ENCODE assay signal across 1 cellular context in the genomic region with DNA sequence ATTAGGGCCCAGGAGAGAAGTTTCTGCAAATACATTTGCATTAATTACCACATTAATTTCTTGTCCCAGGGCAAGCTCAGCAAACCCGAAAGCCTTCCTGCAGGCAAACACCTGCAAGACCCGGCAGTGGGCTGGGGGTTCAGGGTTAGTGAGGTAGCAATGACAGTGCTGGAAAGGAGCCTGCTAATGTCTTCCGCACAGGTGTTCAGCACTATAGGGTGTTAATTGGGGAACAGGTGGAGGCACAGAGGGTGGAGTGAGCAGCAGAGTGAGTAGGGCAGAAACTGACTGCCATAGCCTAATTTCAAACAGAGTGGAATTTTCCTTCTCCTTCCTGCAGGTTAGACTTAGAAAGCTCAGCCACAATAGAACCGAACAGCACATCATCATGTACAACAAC.
TF ChIP-seq lines count a peak whose summit lies in the region.

No MANE protein-coding gene starts in this region.

TF ChIP-seq in GM23338, 12 proteins besides CTCF, POLR2A, EP300 and RAD21 (continued from another document):
- TF ChIP-seq, protein P1, sequence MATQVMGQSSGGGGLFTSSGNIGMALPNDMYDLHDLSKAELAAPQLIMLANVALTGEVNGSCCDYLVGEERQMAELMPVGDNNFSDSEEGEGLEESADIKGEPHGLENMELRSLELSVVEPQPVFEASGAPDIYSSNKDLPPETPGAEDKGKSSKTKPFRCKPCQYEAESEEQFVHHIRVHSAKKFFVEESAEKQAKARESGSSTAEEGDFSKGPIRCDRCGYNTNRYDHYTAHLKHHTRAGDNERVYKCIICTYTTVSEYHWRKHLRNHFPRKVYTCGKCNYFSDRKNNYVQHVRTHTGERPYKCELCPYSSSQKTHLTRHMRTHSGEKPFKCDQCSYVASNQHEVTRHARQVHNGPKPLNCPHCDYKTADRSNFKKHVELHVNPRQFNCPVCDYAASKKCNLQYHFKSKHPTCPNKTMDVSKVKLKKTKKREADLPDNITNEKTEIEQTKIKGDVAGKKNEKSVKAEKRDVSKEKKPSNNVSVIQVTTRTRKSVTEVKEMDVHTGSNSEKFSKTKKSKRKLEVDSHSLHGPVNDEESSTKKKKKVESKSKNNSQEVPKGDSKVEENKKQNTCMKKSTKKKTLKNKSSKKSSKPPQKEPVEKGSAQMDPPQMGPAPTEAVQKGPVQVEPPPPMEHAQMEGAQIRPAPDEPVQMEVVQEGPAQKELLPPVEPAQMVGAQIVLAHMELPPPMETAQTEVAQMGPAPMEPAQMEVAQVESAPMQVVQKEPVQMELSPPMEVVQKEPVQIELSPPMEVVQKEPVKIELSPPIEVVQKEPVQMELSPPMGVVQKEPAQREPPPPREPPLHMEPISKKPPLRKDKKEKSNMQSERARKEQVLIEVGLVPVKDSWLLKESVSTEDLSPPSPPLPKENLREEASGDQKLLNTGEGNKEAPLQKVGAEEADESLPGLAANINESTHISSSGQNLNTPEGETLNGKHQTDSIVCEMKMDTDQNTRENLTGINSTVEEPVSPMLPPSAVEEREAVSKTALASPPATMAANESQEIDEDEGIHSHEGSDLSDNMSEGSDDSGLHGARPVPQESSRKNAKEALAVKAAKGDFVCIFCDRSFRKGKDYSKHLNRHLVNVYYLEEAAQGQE (IDR thresholded peaks at IDR 0.05; ENCODE audit: unreplicated experiment) = no peak
- TF ChIP-seq EZH2phosphoT487 (IDR thresholded peaks at IDR 0.05; ENCODE audit: unreplicated experiment) (no peak), CREB1 (CRISPR knock-in tag; IDR thresholded peaks at IDR 0.05; ENCODE audit: low read depth) (no peak), ZNF331 (CRISPR knock-in tag; IDR thresholded peaks at IDR 0.05; ENCODE audit: low read depth) (no peak), ZNF114 (CRISPR knock-in tag; IDR thresholded peaks at IDR 0.05) (no peak), EZH2 (IDR thresholded peaks at IDR 0.05; ENCODE audit: low read depth, unreplicated experiment) (no peak), JUNB (IDR thresholded peaks at IDR 0.05; ENCODE audit: unreplicated experiment) (no peak)
- TF ChIP-seq, protein P2, sequence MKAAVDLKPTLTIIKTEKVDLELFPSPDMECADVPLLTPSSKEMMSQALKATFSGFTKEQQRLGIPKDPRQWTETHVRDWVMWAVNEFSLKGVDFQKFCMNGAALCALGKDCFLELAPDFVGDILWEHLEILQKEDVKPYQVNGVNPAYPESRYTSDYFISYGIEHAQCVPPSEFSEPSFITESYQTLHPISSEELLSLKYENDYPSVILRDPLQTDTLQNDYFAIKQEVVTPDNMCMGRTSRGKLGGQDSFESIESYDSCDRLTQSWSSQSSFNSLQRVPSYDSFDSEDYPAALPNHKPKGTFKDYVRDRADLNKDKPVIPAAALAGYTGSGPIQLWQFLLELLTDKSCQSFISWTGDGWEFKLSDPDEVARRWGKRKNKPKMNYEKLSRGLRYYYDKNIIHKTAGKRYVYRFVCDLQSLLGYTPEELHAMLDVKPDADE (IDR thresholded peaks at IDR 0.05) = no peak
